In genomic region chrX:93420090-93420489, GRCh38 we compare ENCODE assay signal across 24 cellular contexts.
"Had no signal": no experiment of that assay in that cellular context is flagged by ENCODE, and none has a peak within 500 bp of the region (broad histone marks: within the 10 kb centered on the region; RNA-seq: fewer than 3 reads in every experiment).

No MANE protein-coding gene starts in this region.

- H3K4me1 ChIP-seq: psoas muscle, sigmoid colon had no signal

- H3K27me3 Mint-ChIP-seq: activated naive CD8-positive, alpha-beta T cell; effector memory CD8-positive, alpha-beta T cell; naive thymus-derived CD4-positive, alpha-beta T cell; stimulated activated naive CD8-positive, alpha-beta T cell treated with anti-CD3 and anti-CD28 coated beads, Interleukin-15, Interleukin-2, amounts not matched to agents 100 ng/mL and 50 ng/mL, for 24 hours had no signal

- H3K36me3 ChIP-seq: sigmoid colon, thoracic aorta had no signal

- H3K9me3 ChIP-seq: psoas muscle, sigmoid colon, thoracic aorta had no signal

- H3K4me3 ChIP-seq: psoas muscle, sigmoid colon, thoracic aorta had no signal

- H3K4me1 Mint-ChIP-seq: naive thymus-derived CD4-positive, alpha-beta T cell; stimulated activated effector memory CD8-positive, alpha-beta T cell treated with anti-CD3 and anti-CD28 coated beads, Interleukin-12 subunit alpha, Interleukin-12 subunit beta, amount 100 ng/mL, for 72 hours had no signal

- DNase-seq: activated CD4-positive, alpha-beta T cell treated with anti-CD3 and anti-CD28 coated beads for 4 hours; activated CD4-positive, alpha-beta T cell treated with anti-CD3 and anti-CD28 coated beads, Interleukin-2, amount 50 U/mL, for 4 hours; activated CD4-positive, CD25-positive, alpha-beta regulatory T cell; activated effector memory CD4-positive, alpha-beta T cell treated with Interleukin-2 at 50 U/mL for 16 hours; activated naive CD4-positive, alpha-beta T cell treated with Interleukin-2 at 50 U/mL for 16 hours; activated T-cell treated with anti-CD3 and anti-CD28 coated beads for 4 hours; activated T-cell treated with anti-CD3 and anti-CD28 coated beads, Interleukin-2, amount 50 U/mL, for 72 hours; aorta; caudate nucleus; cortex of kidney; effector memory CD8-positive, alpha-beta T cell; foreskin fibroblast; head of caudate nucleus; hippocampal formation; midbrain; naive thymus-derived CD4-positive, alpha-beta T cell; psoas muscle; sigmoid colon; small intestine; stimulated activated CD4-positive, alpha-beta T cell treated with anti-CD3 and anti-CD28 coated beads, Interleukin-4, amount 100 ng/mL, for 24 hours had no signal

- H3K36me3 Mint-ChIP-seq: activated naive CD8-positive, alpha-beta T cell; naive thymus-derived CD4-positive, alpha-beta T cell; stimulated activated effector memory CD8-positive, alpha-beta T cell treated with anti-CD3 and anti-CD28 coated beads, Interleukin-12 subunit alpha, Interleukin-12 subunit beta, amount 100 ng/mL, for 72 hours had no signal

- H3K27ac Mint-ChIP-seq: activated naive CD8-positive, alpha-beta T cell; activated T-cell treated with anti-CD3 and anti-CD28 coated beads, Interleukin-2, amount 50 U/mL, for 72 hours; effector memory CD8-positive, alpha-beta T cell; naive thymus-derived CD4-positive, alpha-beta T cell; stimulated activated effector memory CD8-positive, alpha-beta T cell treated with anti-CD3 and anti-CD28 coated beads, Interleukin-12 subunit alpha, Interleukin-12 subunit beta, amount 100 ng/mL, for 72 hours; stimulated activated naive CD8-positive, alpha-beta T cell treated with anti-CD3 and anti-CD28 coated beads, Interleukin-15, Interleukin-2, amounts not matched to agents 100 ng/mL and 50 ng/mL, for 24 hours had no signal

- H3K27me3 ChIP-seq: sigmoid colon had no signal

- H3K27ac ChIP-seq: psoas muscle, sigmoid colon, thoracic aorta had no signal

- H3K4me3 Mint-ChIP-seq: activated naive CD8-positive, alpha-beta T cell; activated T-cell treated with anti-CD3 and anti-CD28 coated beads, Interleukin-2, amount 50 U/mL, for 72 hours; effector memory CD8-positive, alpha-beta T cell; naive thymus-derived CD4-positive, alpha-beta T cell; stimulated activated effector memory CD8-positive, alpha-beta T cell treated with anti-CD3 and anti-CD28 coated beads, Interleukin-12 subunit alpha, Interleukin-12 subunit beta, amount 100 ng/mL, for 72 hours; stimulated activated naive CD8-positive, alpha-beta T cell treated with anti-CD3 and anti-CD28 coated beads, Interleukin-15, Interleukin-2, amounts not matched to agents 100 ng/mL and 50 ng/mL, for 24 hours had no signal
